Comparison of ENCODE assay signal across 22 cellular contexts in the genomic region with DNA sequence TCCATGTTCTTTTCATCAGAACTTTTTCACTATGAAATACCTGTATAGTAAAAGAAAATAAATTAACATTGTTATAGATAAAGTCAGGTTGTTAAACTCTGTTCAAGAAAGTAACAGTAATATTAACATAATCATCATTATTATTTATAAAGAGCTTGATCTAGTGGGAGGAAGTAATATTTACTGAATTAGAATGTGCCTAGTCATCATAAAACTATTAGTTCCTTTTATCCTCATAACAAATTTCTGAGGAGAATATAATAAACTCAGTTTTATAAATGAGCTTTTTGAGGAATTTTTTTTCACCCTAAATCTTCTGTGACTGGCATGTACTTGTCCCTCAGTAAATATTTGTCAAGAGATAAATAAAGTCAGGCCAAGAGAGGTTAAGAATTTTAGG.
DNase-seq lines count a peak whose midpoint lies in the region; ATAC-seq, FAIRE-seq and TF ChIP-seq lines count a peak whose summit lies in the region.
"Had no signal": no experiment of that assay in that cellular context is flagged by ENCODE, and none has a peak within 500 bp of the region (broad histone marks: within the 10 kb centered on the region; RNA-seq: fewer than 3 reads in every experiment).

No MANE protein-coding gene starts in this region.

- no peak overlapping the region for H3K27ac ChIP-seq in HepG2 (ENCODE audit: extremely low read length, insufficient read depth, low read length)
- H3K27ac ChIP-seq in right lobe of liver, result no peak overlapping the region
- H3K27ac ChIP-seq in astrocyte (ENCODE audit: low read depth, low read length), result no peak overlapping the region
- H3K27ac ChIP-seq in thyroid gland, result peak overlapping the region; percentile 75 to 98 (median 94)

- DNase-seq in HepG2 (ENCODE audit: low spot score) (no peak), right lobe of liver (no peak), astrocyte (ENCODE audit: low read depth) (no peak), thyroid gland (no peak), DMS79 (lab: John Stamatoyannopoulos, UW) (no peak)
- DNase-seq in activated CD4-positive, alpha-beta T cell treated with anti-CD3 and anti-CD28 coated beads, Interleukin-2, amount 50 U/mL, for 1 hour, result no peak
- no peak for DNase-seq in stimulated activated CD4-positive, alpha-beta T cell treated with anti-CD3 and anti-CD28 coated beads, Interleukin-4, amount 100 ng/mL, for 1 hour
- DNase-seq: 8988T; C1 segment of cervical spinal cord; Calu3; CD4-positive, alpha-beta memory T cell; COR-L47; DMS53; DND-41; GM23248; HFFc6 had no signal

- peaks cover 32% of the 10 kb centered on the region for H3K4me1 Mint-ChIP-seq in astrocyte (ENCODE audit: low read depth, unreplicated experiment)
- H3K4me1 Mint-ChIP-seq: CD4-positive, alpha-beta memory T cell had no signal

- H2AFZ ChIP-seq in HepG2 (ENCODE audit: low read length), result no peak overlapping the region
- no peak overlapping the region for H2AFZ ChIP-seq in astrocyte (ENCODE audit: low read depth, low read length)
- H2AFZ ChIP-seq: GM23248 had no signal

- in situ Hi-C loops in HepG2 (cut with HindIII; ENCODE audit: extremely low pct_ligation_motif_present, low pct_unique_long_range_greater_than_20kb), result no loop called here

- no peak overlapping the region for H3K4me3 Mint-ChIP-seq in astrocyte (ENCODE audit: unreplicated experiment)
- H3K4me3 Mint-ChIP-seq: CD4-positive, alpha-beta memory T cell; HFFc6 had no signal

- FAIRE-seq in HepG2 (lab: Jason Lieb, UNC), result no peak
- FAIRE-seq in astrocyte (lab: Jason Lieb, UNC), result no peak
- FAIRE-seq in endometrium (lab: Jason Lieb, UNC), result peak; percentile 4
- FAIRE-seq: G401.6, GM12892, GM19239, H54 had no signal

- peak overlapping the region; percentile 95 for H3K27ac Mint-ChIP-seq in astrocyte (ENCODE audit: unreplicated experiment)
- H3K27ac Mint-ChIP-seq: CD4-positive, alpha-beta memory T cell; HFFc6 had no signal

- H3K4me1 ChIP-seq in HepG2 (ENCODE audit: insufficient read depth, low read length) (no peaks in the 10 kb centered on the region), right lobe of liver (no peaks in the 10 kb centered on the region), astrocyte (ENCODE audit: insufficient read depth, low read length) (peaks cover 16% of the 10 kb centered on the region), thyroid gland (peaks cover 42 to 47% of the 10 kb centered on the region in 2 donors)

- TF ChIP-seq POLR2A in HepG2 (IDR thresholded peaks at IDR 0.05; ENCODE audit: insufficient read depth in 1 of 2, low read depth in 2 of 2, low read length in 2 of 2) (no peak), right lobe of liver (IDR thresholded peaks at IDR 0.05) (no peak), thyroid gland (IDR thresholded peaks at IDR 0.05) (no peak)

- H3K79me2 ChIP-seq in HepG2 (ENCODE audit: insufficient read depth, low read length) (no peaks in the 10 kb centered on the region), astrocyte (ENCODE audit: insufficient read depth, low read length) (no peaks in the 10 kb centered on the region)

- H3K36me3 ChIP-seq in HepG2 (replicated peaks in 1 of 2; ENCODE audit: control insufficient read depth in 1 of 2, insufficient read depth in 2 of 2, low read length in 2 of 2) (no peaks in the 10 kb centered on the region), right lobe of liver (no peaks in the 10 kb centered on the region), astrocyte (ENCODE audit: insufficient read depth, low read length) (no peaks in the 10 kb centered on the region), thyroid gland (peaks cover 0 to 14% of the 10 kb centered on the region in 2 donors)
- H3K36me3 ChIP-seq: HAP-1 had no signal

- peaks cover 0 to 4% of the 10 kb centered on the region in 2 experiments; a peak in 1 of 5 replicates for H3K27me3 ChIP-seq in HepG2 (ENCODE audit: control insufficient read depth in 1 of 2, insufficient read depth in 2 of 2, low read length in 2 of 2)
- no peaks in the 10 kb centered on the region for H3K27me3 ChIP-seq in right lobe of liver
- H3K27me3 ChIP-seq in astrocyte (ENCODE audit: insufficient read depth, low read length), result no peaks in the 10 kb centered on the region
- no peaks in the 10 kb centered on the region for H3K27me3 ChIP-seq in thyroid gland

- CTCF ChIA-PET in HepG2 (lab: Yijun Ruan, JAX; ENCODE audit: low intra/inter-chr PET ratio, low total read pairs), result no interaction called here

- TF ChIP-seq CTCF in HepG2 (CRISPR knock-in tag; IDR thresholded peaks at IDR 0.05) (no peak), right lobe of liver (IDR thresholded peaks at IDR 0.05) (no peak), astrocyte (IDR thresholded peaks at IDR 0.05; ENCODE audit: insufficient read depth, low read depth, low read length) (no peak), thyroid gland (IDR thresholded peaks at IDR 0.05) (no peak)

- TF ChIP-seq EP300 in HepG2 (IDR thresholded peaks at IDR 0.05; ENCODE audit: low read depth in 2 of 2, low read length in 2 of 2) (no peak), HepG2 (CRISPR knock-in tag; IDR thresholded peaks at IDR 0.05; ENCODE audit: borderline replicate concordance) (no peak)

- no peak overlapping the region for H3K4me3 ChIP-seq in HepG2 (replicated peaks in 1 of 3; ENCODE audit: insufficient read depth in 1 of 3, low read depth in 2 of 3, low read length in 3 of 3)
- no peak overlapping the region for H3K4me3 ChIP-seq in right lobe of liver
- no peak overlapping the region for H3K4me3 ChIP-seq in astrocyte (ENCODE audit: insufficient read depth, low read depth, low read length)
- H3K4me3 ChIP-seq in thyroid gland (replicated peaks in 1 of 3), result no peak overlapping the region
- H3K4me3 ChIP-seq: GM23248, HAP-1 had no signal

- ATAC-seq in HepG2, result no peak
- no peak for ATAC-seq in right lobe of liver

- no peak overlapping the region for H3K4me2 ChIP-seq in HepG2 (ENCODE audit: low read depth, low read length)
- no peak overlapping the region for H3K4me2 ChIP-seq in astrocyte (ENCODE audit: low read length)

- no peaks in the 10 kb centered on the region for H3K9me3 Mint-ChIP-seq in astrocyte (ENCODE audit: unreplicated experiment)
- H3K9me3 Mint-ChIP-seq: HFFc6 had no signal

- H3K9ac ChIP-seq in HepG2 (ENCODE audit: insufficient read depth, low read depth, low read length) (no peak overlapping the region), astrocyte (ENCODE audit: low read length) (no peak overlapping the region)

- H3K9me3 ChIP-seq in HepG2 (ENCODE audit: low read length) (no peaks in the 10 kb centered on the region), right lobe of liver (no peaks in the 10 kb centered on the region), astrocyte (ENCODE audit: insufficient read depth, low read depth, low read length) (no peaks in the 10 kb centered on the region), thyroid gland (no peaks in the 10 kb centered on the region)
- H3K9me3 ChIP-seq: HAP-1 had no signal

- no peak for TF ChIP-seq RAD21 in HepG2 (CRISPR knock-in tag; IDR thresholded peaks at IDR 0.05)

- H3K27me3 Mint-ChIP-seq in astrocyte (ENCODE audit: low read depth, unreplicated experiment), result no peaks in the 10 kb centered on the region

- intact Hi-C loops in HepG2 (cut with micrococcal nuclease; ENCODE audit: unreplicated experiment) (no loop called here), right lobe of liver (cut with DNase I) (no loop called here), thyroid gland (cut with DNase I) (no loop called here)

- peaks cover 8% of the 10 kb centered on the region for H3K36me3 Mint-ChIP-seq in astrocyte (ENCODE audit: low read depth, unreplicated experiment)
- H3K36me3 Mint-ChIP-seq: CD4-positive, alpha-beta memory T cell had no signal

- POLR2A ChIA-PET in HepG2 (lab: Yijun Ruan, JAX), result no interaction called here

- H4K20me1 ChIP-seq in HepG2 (ENCODE audit: insufficient read depth, low read length) (no peaks in the 10 kb centered on the region), astrocyte (ENCODE audit: insufficient read depth, low read length) (no peaks in the 10 kb centered on the region)

- no TSS peak for BruUV-seq in HepG2 (replicated peaks; lab: Mats Ljungman, UMichigan)

TF ChIP-seq in HepG2, 621 proteins besides CTCF, POLR2A, EP300 and RAD21 (continues in another document):
- no peak for TF ChIP-seq HHEX (CRISPR knock-in tag; IDR thresholded peaks at IDR 0.05)
- TF ChIP-seq, protein P1, sequence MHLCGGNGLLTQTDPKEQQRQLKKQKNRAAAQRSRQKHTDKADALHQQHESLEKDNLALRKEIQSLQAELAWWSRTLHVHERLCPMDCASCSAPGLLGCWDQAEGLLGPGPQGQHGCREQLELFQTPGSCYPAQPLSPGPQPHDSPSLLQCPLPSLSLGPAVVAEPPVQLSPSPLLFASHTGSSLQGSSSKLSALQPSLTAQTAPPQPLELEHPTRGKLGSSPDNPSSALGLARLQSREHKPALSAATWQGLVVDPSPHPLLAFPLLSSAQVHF (CRISPR knock-in tag; IDR thresholded peaks at IDR 0.05), result no peak
- TF ChIP-seq ZMYM3 (CRISPR knock-in tag; IDR thresholded peaks at IDR 0.05), result no peak
- TF ChIP-seq ISX (CRISPR knock-in tag; conservative IDR thresholded peaks at IDR 0.05), result no peak
- TF ChIP-seq TAF1 (CRISPR knock-in tag; IDR thresholded peaks at IDR 0.05), result no peak
- no peak for TF ChIP-seq FOXK1 (CRISPR knock-in tag; IDR thresholded peaks at IDR 0.05; ENCODE audit: borderline replicate concordance, low read depth)
- peak; percentile 93 to 96 for TF ChIP-seq MAFK (conservative IDR thresholded peaks at IDR 0.05 in 1 of 2, IDR thresholded peaks at IDR 0.05 in 1 of 2; ENCODE audit: low read length in 2 of 2)
- peak; percentile 91 for TF ChIP-seq MAFF (IDR thresholded peaks at IDR 0.05; ENCODE audit: low read depth, low read length)
- TF ChIP-seq, protein P2, sequence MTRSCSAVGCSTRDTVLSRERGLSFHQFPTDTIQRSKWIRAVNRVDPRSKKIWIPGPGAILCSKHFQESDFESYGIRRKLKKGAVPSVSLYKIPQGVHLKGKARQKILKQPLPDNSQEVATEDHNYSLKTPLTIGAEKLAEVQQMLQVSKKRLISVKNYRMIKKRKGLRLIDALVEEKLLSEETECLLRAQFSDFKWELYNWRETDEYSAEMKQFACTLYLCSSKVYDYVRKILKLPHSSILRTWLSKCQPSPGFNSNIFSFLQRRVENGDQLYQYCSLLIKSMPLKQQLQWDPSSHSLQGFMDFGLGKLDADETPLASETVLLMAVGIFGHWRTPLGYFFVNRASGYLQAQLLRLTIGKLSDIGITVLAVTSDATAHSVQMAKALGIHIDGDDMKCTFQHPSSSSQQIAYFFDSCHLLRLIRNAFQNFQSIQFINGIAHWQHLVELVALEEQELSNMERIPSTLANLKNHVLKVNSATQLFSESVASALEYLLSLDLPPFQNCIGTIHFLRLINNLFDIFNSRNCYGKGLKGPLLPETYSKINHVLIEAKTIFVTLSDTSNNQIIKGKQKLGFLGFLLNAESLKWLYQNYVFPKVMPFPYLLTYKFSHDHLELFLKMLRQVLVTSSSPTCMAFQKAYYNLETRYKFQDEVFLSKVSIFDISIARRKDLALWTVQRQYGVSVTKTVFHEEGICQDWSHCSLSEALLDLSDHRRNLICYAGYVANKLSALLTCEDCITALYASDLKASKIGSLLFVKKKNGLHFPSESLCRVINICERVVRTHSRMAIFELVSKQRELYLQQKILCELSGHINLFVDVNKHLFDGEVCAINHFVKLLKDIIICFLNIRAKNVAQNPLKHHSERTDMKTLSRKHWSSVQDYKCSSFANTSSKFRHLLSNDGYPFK (CRISPR knock-in tag; IDR thresholded peaks at IDR 0.05; ENCODE audit: borderline replicate concordance), result no peak
- no peak for TF ChIP-seq TOPORS (CRISPR knock-in tag; IDR thresholded peaks at IDR 0.05)

Comparison
In these comparisons a context has a peak if more than half of its experiments do, and no peak if none do; other contexts are left out.
1. H3K27ac ChIP-seq: peak in thyroid gland (3 of 3); none in HepG2 (single experiment), right lobe of liver (0 of 3) and astrocyte (single experiment).